In genomic region chr15:37877851-37878577, GRCh38 we compare ENCODE assay signal across 14 cellular contexts. TPM values are rescaled to one million over a fixed set of nuclear protein-coding genes. Genes with fewer than 3 reads are reported as not detected.
DNase-seq lines count a peak whose midpoint lies in the region; FAIRE-seq and TF ChIP-seq lines count a peak whose summit lies in the region.
"Had no signal": no experiment of that assay in that cellular context is flagged by ENCODE, and none has a peak within 500 bp of the region (broad histone marks: within the 10 kb centered on the region; RNA-seq: fewer than 3 reads in every experiment).

No MANE protein-coding gene starts in this region.

- H3K9me3 ChIP-seq in A673 (ENCODE audit: low read depth, low read length, poor library complexity, severe bottlenecking) (no peaks in the 10 kb centered on the region), astrocyte (ENCODE audit: insufficient read depth, low read depth, low read length) (no peaks in the 10 kb centered on the region), uterus (no peaks in the 10 kb centered on the region)
- no peaks in the 10 kb centered on the region for H3K9me3 ChIP-seq in effector memory CD4-positive, alpha-beta T cell (ENCODE audit: control insufficient read depth, low read length)
- H3K9me3 ChIP-seq: BLaER1, transverse colon had no signal

- no TSS peak for BruUV-seq in A673 (replicated peaks; lab: Mats Ljungman, UMichigan)

- H3K9me3 Mint-ChIP-seq in astrocyte (ENCODE audit: unreplicated experiment) = no peaks in the 10 kb centered on the region

- CTCF ChIA-PET in A673 (lab: Charles Lee) = interaction anchor here (1.0 kb wide), 1 partner anchor 14 kb away, joined by 3 read pairs; no protein-coding TSS in a partner anchor

- intact Hi-C loops in A673 (cut with micrococcal nuclease; ENCODE audit: unreplicated experiment) = no loop called here
- intact Hi-C loops in uterus (cut with DNase I; ENCODE audit: low total_unique reads) = no loop called here

- H3K27ac ChIP-seq in A673 (ENCODE audit: low read depth, low read length, poor library complexity, severe bottlenecking) = peak overlapping the region; percentile 19
- peak overlapping the region; percentile 45 for H3K27ac ChIP-seq in astrocyte (ENCODE audit: low read depth, low read length)
- H3K27ac ChIP-seq in uterus = no peak overlapping the region
- H3K27ac ChIP-seq in effector memory CD4-positive, alpha-beta T cell (ENCODE audit: insufficient read depth, low read length, poor library complexity, severe bottlenecking) = no peak overlapping the region
- H3K27ac ChIP-seq: BLaER1, transverse colon, VCaP had no signal

- peaks cover 31% of the 10 kb centered on the region for H3K4me1 Mint-ChIP-seq in astrocyte (ENCODE audit: low read depth, unreplicated experiment)
- H3K4me1 Mint-ChIP-seq: naive thymus-derived CD8-positive, alpha-beta T cell had no signal

- FAIRE-seq in astrocyte (lab: Jason Lieb, UNC) = peak; percentile 84

- POLR2A ChIA-PET in A673 (lab: Charles Lee; ENCODE audit: low non-redundant PET) = no interaction called here

- H3K36me3 ChIP-seq in A673 (ENCODE audit: insufficient read depth, low read length, poor library complexity, severe bottlenecking) = no peaks in the 10 kb centered on the region
- H3K36me3 ChIP-seq in astrocyte (ENCODE audit: insufficient read depth, low read length) = no peaks in the 10 kb centered on the region
- H3K36me3 ChIP-seq in uterus = no peaks in the 10 kb centered on the region
- H3K36me3 ChIP-seq in effector memory CD4-positive, alpha-beta T cell (ENCODE audit: control insufficient read depth, insufficient read depth, low read length) = no peaks in the 10 kb centered on the region
- H3K36me3 ChIP-seq: BLaER1, transverse colon had no signal

- H3K27me3 Mint-ChIP-seq in astrocyte (ENCODE audit: low read depth, unreplicated experiment) = no peaks in the 10 kb centered on the region

- no peaks in the 10 kb centered on the region for H3K36me3 Mint-ChIP-seq in astrocyte (ENCODE audit: low read depth, unreplicated experiment)
- H3K36me3 Mint-ChIP-seq: naive thymus-derived CD8-positive, alpha-beta T cell had no signal

- H2AFZ ChIP-seq in astrocyte (ENCODE audit: low read depth, low read length) = no peak overlapping the region

- TF ChIP-seq CTCF in A673 (conservative IDR thresholded peaks at IDR 0.05; ENCODE audit: low read depth, low read length) (no peak), astrocyte (IDR thresholded peaks at IDR 0.05; ENCODE audit: insufficient read depth, low read depth, low read length) (no peak), uterus (IDR thresholded peaks at IDR 0.05) (no peak)

- peak overlapping the region; percentile 91 for H3K27ac Mint-ChIP-seq in astrocyte (ENCODE audit: unreplicated experiment)
- H3K27ac Mint-ChIP-seq: naive thymus-derived CD8-positive, alpha-beta T cell had no signal

- no peaks in the 10 kb centered on the region for H3K27me3 ChIP-seq in A673 (replicated peaks; ENCODE audit: insufficient read depth, low read depth, low read length, poor library complexity)
- H3K27me3 ChIP-seq in astrocyte (ENCODE audit: insufficient read depth, low read length) = no peaks in the 10 kb centered on the region
- no peaks in the 10 kb centered on the region for H3K27me3 ChIP-seq in uterus
- no peaks in the 10 kb centered on the region for H3K27me3 ChIP-seq in effector memory CD4-positive, alpha-beta T cell (replicated peaks; ENCODE audit: control insufficient read depth, insufficient read depth, low read length, poor library complexity, severe bottlenecking)
- H3K27me3 ChIP-seq: BLaER1 had no signal

- H3K4me1 ChIP-seq in A673 (ENCODE audit: insufficient read depth, low read length, poor library complexity, severe bottlenecking) = peaks cover 31% of the 10 kb centered on the region
- peaks cover 30% of the 10 kb centered on the region for H3K4me1 ChIP-seq in astrocyte (ENCODE audit: insufficient read depth, low read length)
- no peaks in the 10 kb centered on the region for H3K4me1 ChIP-seq in uterus
- no peaks in the 10 kb centered on the region for H3K4me1 ChIP-seq in effector memory CD4-positive, alpha-beta T cell (ENCODE audit: control insufficient read depth, insufficient read depth, low read length, poor library complexity, severe bottlenecking)
- H3K4me1 ChIP-seq: BLaER1, transverse colon had no signal

- H3K4me3 Mint-ChIP-seq in astrocyte (ENCODE audit: unreplicated experiment) = no peak overlapping the region
- H3K4me3 Mint-ChIP-seq: naive thymus-derived CD8-positive, alpha-beta T cell had no signal

- peak overlapping the region; percentile 57 for H3K4me2 ChIP-seq in astrocyte (ENCODE audit: low read length)
- H3K4me2 ChIP-seq: BLaER1 had no signal

- no peak overlapping the region for H3K9ac ChIP-seq in astrocyte (ENCODE audit: low read length)
- H3K9ac ChIP-seq: BLaER1 had no signal

- DNase-seq in A673 (ENCODE audit: low spot score) (peak; percentile 40), HPDE6-E6E7 (ENCODE audit: extremely low spot score) (peak; percentile 20), astrocyte (ENCODE audit: low read depth) (peak; percentile 82), hepatic stellate cell (ENCODE audit: low spot score) (peak; percentile 2), uterus (no peak), NCI-H524 (lab: John Stamatoyannopoulos, UW) (no peak)
- DNase-seq in effector memory CD4-positive, alpha-beta T cell = no peak
- no peak for DNase-seq in activated CD8-positive, alpha-beta memory T cell treated with anti-CD3 and anti-CD28 coated beads, Interleukin-2, amount 50 U/mL, for 4 hours
- DNase-seq: naive thymus-derived CD8-positive, alpha-beta T cell; SHP77; transverse colon had no signal

- no peak for TF ChIP-seq POLR2A in uterus (IDR thresholded peaks at IDR 0.05)

- no peaks in the 10 kb centered on the region for H3K79me2 ChIP-seq in astrocyte (ENCODE audit: insufficient read depth, low read length)

- no peak overlapping the region for H3K4me3 ChIP-seq in A673 (ENCODE audit: low read depth, low read length, poor library complexity, severe bottlenecking)
- no peak overlapping the region for H3K4me3 ChIP-seq in astrocyte (ENCODE audit: insufficient read depth, low read depth, low read length)
- H3K4me3 ChIP-seq in uterus = no peak overlapping the region
- H3K4me3 ChIP-seq in effector memory CD4-positive, alpha-beta T cell (ENCODE audit: insufficient read depth, low read depth, low read length, poor library complexity, severe bottlenecking) = no peak overlapping the region
- H3K4me3 ChIP-seq: BLaER1, transverse colon had no signal

- H4K20me1 ChIP-seq in astrocyte (ENCODE audit: insufficient read depth, low read length) = no peaks in the 10 kb centered on the region
- H4K20me1 ChIP-seq: BLaER1 had no signal

RNA-seq across cellular contexts. Expression of gene TMCO5A, which starts 56.4 kb away (rescaled TPM):
- total RNA-seq in A673 (2021) (not detected in 2 replicates), astrocyte (not detected in 2 replicates), uterus (not detected)
- total RNA-seq: naive thymus-derived CD8-positive, alpha-beta T cell; skeletal muscle tissue had no signal

Comparison
In these comparisons a context has a peak if more than half of its experiments do, and no peak if none do; other contexts are left out.
1. DNase-seq: peak in A673 (single experiment), HPDE6-E6E7 (single experiment), astrocyte (single experiment) and hepatic stellate cell (single experiment); none in uterus (0 of 2), NCI-H524 (0 of 2), effector memory CD4-positive, alpha-beta T cell (0 of 3) and activated CD8-positive, alpha-beta memory T cell treated with anti-CD3 and anti-CD28 coated beads, Interleukin-2, amount 50 U/mL, for 4 hours (single experiment).
2. H3K27ac ChIP-seq: peak in A673 (single experiment) and astrocyte (single experiment); none in uterus (0 of 2) and effector memory CD4-positive, alpha-beta T cell (single experiment).